In genomic region chr1:231625975-231626534, GRCh38 we compare ENCODE assay signal across 8 cellular contexts. TPM values are rescaled to one million over a fixed set of nuclear protein-coding genes. Genes with fewer than 3 reads are reported as not detected.
DNase-seq lines count a peak whose midpoint lies in the region; ATAC-seq and TF ChIP-seq lines count a peak whose summit lies in the region.

No MANE protein-coding gene starts in this region.

- peaks cover 2% of the 10 kb centered on the region for H3K36me3 Mint-ChIP-seq in activated CD4-positive, alpha-beta T cell treated with anti-CD3 and anti-CD28 coated beads, Interleukin-2, amount 10 ng/mL, durations not matched to agents 24 days and 14 days (ENCODE audit: low read depth)
- no peaks in the 10 kb centered on the region for H3K36me3 Mint-ChIP-seq in activated CD8-positive, alpha-beta T cell treated with anti-CD3 and anti-CD28 coated beads, Interleukin-2, amount 10 ng/mL, durations not matched to agents 7 days and 5 days (ENCODE audit: low read depth)

- peak overlapping the region; percentile 86 for H3K4me3 Mint-ChIP-seq in activated CD4-positive, alpha-beta T cell treated with anti-CD3 and anti-CD28 coated beads, Interleukin-2, amount 10 ng/mL, durations not matched to agents 24 days and 14 days
- peak overlapping the region; percentile 87 for H3K4me3 Mint-ChIP-seq in activated CD8-positive, alpha-beta T cell treated with anti-CD3 and anti-CD28 coated beads, Interleukin-2, amount 10 ng/mL, durations not matched to agents 7 days and 5 days

- intact Hi-C loops in activated CD4-positive, alpha-beta T cell treated with anti-CD3 and anti-CD28 coated beads, Interleukin-2, amount 10 ng/mL, durations not matched to agents 24 days and 14 days (cut with micrococcal nuclease): loop anchor here (2.0 to 5.0 kb wide), 3 partner anchors 13 to 354 kb away; partner anchors contain the start of gene TSNAX

- H3K36me3 ChIP-seq in kidney epithelial cell (ENCODE audit: control insufficient read depth, insufficient read depth, low read length): no peaks in the 10 kb centered on the region
- no peaks in the 10 kb centered on the region for H3K36me3 ChIP-seq in thoracic aorta

- H3K27ac Mint-ChIP-seq in activated CD4-positive, alpha-beta T cell treated with anti-CD3 and anti-CD28 coated beads, Interleukin-2, amount 10 ng/mL, durations not matched to agents 24 days and 14 days: peak overlapping the region; percentile 80
- peak overlapping the region; percentile 87 for H3K27ac Mint-ChIP-seq in activated CD8-positive, alpha-beta T cell treated with anti-CD3 and anti-CD28 coated beads, Interleukin-2, amount 10 ng/mL, durations not matched to agents 7 days and 5 days

- TF ChIP-seq CTCF in kidney epithelial cell (IDR thresholded peaks at IDR 0.05; ENCODE audit: insufficient read depth, low read length, poor library complexity, severe bottlenecking): no peak
- TF ChIP-seq CTCF in thoracic aorta (IDR thresholded peaks at IDR 0.05): no peak

- peaks cover 30% of the 10 kb centered on the region for H3K4me1 Mint-ChIP-seq in activated CD4-positive, alpha-beta T cell treated with anti-CD3 and anti-CD28 coated beads, Interleukin-2, amount 10 ng/mL, durations not matched to agents 24 days and 14 days
- peaks cover 30% of the 10 kb centered on the region for H3K4me1 Mint-ChIP-seq in activated CD8-positive, alpha-beta T cell treated with anti-CD3 and anti-CD28 coated beads, Interleukin-2, amount 10 ng/mL, durations not matched to agents 7 days and 5 days (ENCODE audit: low read depth)

- peaks cover 35% of the 10 kb centered on the region for H3K27me3 Mint-ChIP-seq in activated CD4-positive, alpha-beta T cell treated with anti-CD3 and anti-CD28 coated beads, Interleukin-2, amount 10 ng/mL, durations not matched to agents 24 days and 14 days
- peaks cover 24% of the 10 kb centered on the region for H3K27me3 Mint-ChIP-seq in activated CD8-positive, alpha-beta T cell treated with anti-CD3 and anti-CD28 coated beads, Interleukin-2, amount 10 ng/mL, durations not matched to agents 7 days and 5 days (ENCODE audit: low read depth)

- POLR2A ChIA-PET in activated CD8-positive, alpha-beta T cell treated with anti-CD3 and anti-CD28 coated beads, Interleukin-2, amount 10 ng/mL, durations not matched to agents 7 days and 5 days (lab: Charles Lee): interaction anchor here (1.6 kb wide), 1 partner anchor 12 kb away, joined by 8 read pairs; no protein-coding TSS in a partner anchor

- CTCF ChIA-PET in activated CD8-positive, alpha-beta T cell treated with anti-CD3 and anti-CD28 coated beads, Interleukin-2, amount 10 ng/mL, durations not matched to agents 7 days and 5 days (lab: Charles Lee): interaction anchor here (1.3 to 1.4 kb wide), 2 partner anchors 13 to 20 kb away, joined by 5 to 6 read pairs; no protein-coding TSS in a partner anchor

- peak; percentile 67 for DNase-seq in activated CD4-positive, alpha-beta T cell treated with anti-CD3 and anti-CD28 coated beads, Interleukin-2, amount 10 ng/mL, durations not matched to agents 24 days and 14 days
- no peak for DNase-seq in activated CD4-positive, alpha-beta T cell treated with anti-CD3 and anti-CD28 coated beads, Interleukin-2, amount 50 U/mL, for 48 hours
- no peak for DNase-seq in activated CD8-positive, alpha-beta T cell treated with anti-CD3 and anti-CD28 coated beads, Interleukin-2, amount 10 ng/mL, durations not matched to agents 7 days and 5 days
- DNase-seq in kidney epithelial cell (ENCODE audit: low read depth) (no peak), thoracic aorta (ENCODE audit: low spot score) (no peak), H4 (ENCODE audit: low spot score) (no peak)

- ATAC-seq in activated CD8-positive, alpha-beta T cell treated with anti-CD3 and anti-CD28 coated beads, Interleukin-2, amount 10 ng/mL, durations not matched to agents 7 days and 5 days: peak; percentile 13
- ATAC-seq in thoracic aorta (ENCODE audit: insufficient number of reproducible peaks, low FRiP score, low read depth) (no peak), HG02852 (IDR thresholded peaks at IDR 0.05; ENCODE audit: unreplicated experiment) (no peak), GM18498 (IDR thresholded peaks at IDR 0.05; ENCODE audit: unreplicated experiment) (no peak)

- peaks cover 7 to 16% of the 10 kb centered on the region in 2 donors for H3K4me1 ChIP-seq in thoracic aorta (ENCODE audit: control insufficient read depth in 1 of 2, low read depth in 2 of 2)

- H3K4me3 ChIP-seq in kidney epithelial cell (ENCODE audit: low read depth, low read length) (peak overlapping the region; percentile 67), thoracic aorta (peak overlapping the region; percentile 87)

- H3K9me3 ChIP-seq in thoracic aorta: no peaks in the 10 kb centered on the region

- H3K27ac ChIP-seq in thoracic aorta: no peak overlapping the region

- H3K27me3 ChIP-seq in kidney epithelial cell (ENCODE audit: control insufficient read depth, insufficient read depth, low read length) (no peaks in the 10 kb centered on the region), thoracic aorta (replicated peaks; ENCODE audit: insufficient read depth) (no peaks in the 10 kb centered on the region)

- peaks cover 15% of the 10 kb centered on the region for H3K9me3 Mint-ChIP-seq in activated CD4-positive, alpha-beta T cell treated with anti-CD3 and anti-CD28 coated beads, Interleukin-2, amount 10 ng/mL, durations not matched to agents 24 days and 14 days
- H3K9me3 Mint-ChIP-seq in activated CD8-positive, alpha-beta T cell treated with anti-CD3 and anti-CD28 coated beads, Interleukin-2, amount 10 ng/mL, durations not matched to agents 7 days and 5 days (ENCODE audit: insufficient read depth): no peaks in the 10 kb centered on the region

RNA-seq across cellular contexts. Expression of gene DISC1, which starts 0.5 kb away (rescaled TPM):
- total RNA-seq in activated CD4-positive, alpha-beta T cell treated with anti-CD3 and anti-CD28 coated beads, Interleukin-2, amount 10 ng/mL, durations not matched to agents 24 days and 14 days: 1.6 and 3.1 TPM in 2 replicates
- 10 to 100 TPM; 12.6 to 14.7 TPM for total RNA-seq in activated CD8-positive, alpha-beta T cell treated with anti-CD3 and anti-CD28 coated beads, Interleukin-2, amount 10 ng/mL, durations not matched to agents 7 days and 5 days
- 3.7 and 5.8 TPM in 2 replicates for total RNA-seq in kidney epithelial cell
- 10 to 100 TPM; 13.1 to 26.9 TPM for total RNA-seq in thoracic aorta
- 3.4 and 3.8 TPM in 2 replicates for total RNA-seq in H4 (2014; rRNA removed; shearing (Covaris generic))
